ENCODE assay signal across 20 cellular contexts in the genomic region with DNA sequence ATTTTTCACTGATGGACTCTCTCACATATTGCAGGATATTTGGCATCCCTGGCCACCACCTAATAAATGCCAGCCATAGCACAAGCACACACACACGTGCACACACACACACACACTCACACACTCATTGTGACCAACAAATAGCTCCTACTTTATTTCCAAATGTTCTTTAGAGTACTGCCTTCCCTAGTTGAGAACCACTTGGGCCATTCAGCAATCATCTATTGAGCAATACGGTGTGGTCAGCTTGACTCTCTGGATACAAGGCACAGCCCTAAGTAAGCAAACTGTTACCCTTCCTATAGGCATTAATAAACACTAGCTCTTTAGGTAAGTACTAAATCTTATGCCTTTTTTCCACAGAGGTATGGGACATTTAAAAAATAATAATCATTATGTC. TPM values are rescaled to one million over a fixed set of nuclear protein-coding genes. Genes with fewer than 3 reads are reported as not detected.
"Had no signal": no experiment of that assay in that cellular context is flagged by ENCODE, and none has a peak within 500 bp of the region (broad histone marks: within the 10 kb centered on the region; RNA-seq: fewer than 3 reads in every experiment).

No MANE protein-coding gene starts in this region.

- ATAC-seq: naive thymus-derived CD4-positive, alpha-beta T cell; stimulated activated effector memory CD8-positive, alpha-beta T cell treated with anti-CD3 and anti-CD28 coated beads, Interleukin-12 subunit alpha, Interleukin-12 subunit beta, amount 100 ng/mL, for 72 hours had no signal

- H3K27me3 ChIP-seq: esophagus muscularis mucosa, right atrium auricular region, sigmoid colon, stomach, thyroid gland had no signal

- H3K36me3 ChIP-seq: esophagus muscularis mucosa, prostate gland, right atrium auricular region, sigmoid colon, stomach, thyroid gland had no signal

- DNase-seq: cerebellar nuclear complex; effector memory CD4-positive, alpha-beta T cell; hypothalamus; immature natural killer cell; mammary epithelial cell; mesendoderm; midbrain; naive thymus-derived CD4-positive, alpha-beta T cell; nephron progenitor cell; nucleus accumbens; sigmoid colon; stimulated activated CD4-positive, alpha-beta T cell treated with anti-CD3 and anti-CD28 coated beads, Interleukin-2, amount 100 ng/mL, for 24 hours; stimulated activated CD4-positive, alpha-beta T cell treated with anti-CD3 and anti-CD28 coated beads, Interleukin-4, amount 100 ng/mL, for 24 hours; stimulated activated naive CD4-positive, alpha-beta T cell treated with Interleukin-2 at 50 U/mL for 16 hours; stomach; thyroid gland had no signal

- H3K9me3 ChIP-seq: esophagus muscularis mucosa, prostate gland, right atrium auricular region, sigmoid colon, stomach, thyroid gland had no signal

- H3K27ac ChIP-seq: esophagus muscularis mucosa, prostate gland, sigmoid colon, stomach, thyroid gland had no signal

- H3K4me1 ChIP-seq: prostate gland, sigmoid colon, stomach, thyroid gland had no signal

- H3K4me3 ChIP-seq: esophagus muscularis mucosa, prostate gland, right atrium auricular region, sigmoid colon, stomach, thyroid gland had no signal

RNA-seq across cellular contexts. Expression of a gene that starts 21.1 kb away (rescaled TPM):
- polyA plus RNA-seq: immature natural killer cell had no signal
